Comparison of ENCODE assay signal across 8 cellular contexts in the genomic region with DNA sequence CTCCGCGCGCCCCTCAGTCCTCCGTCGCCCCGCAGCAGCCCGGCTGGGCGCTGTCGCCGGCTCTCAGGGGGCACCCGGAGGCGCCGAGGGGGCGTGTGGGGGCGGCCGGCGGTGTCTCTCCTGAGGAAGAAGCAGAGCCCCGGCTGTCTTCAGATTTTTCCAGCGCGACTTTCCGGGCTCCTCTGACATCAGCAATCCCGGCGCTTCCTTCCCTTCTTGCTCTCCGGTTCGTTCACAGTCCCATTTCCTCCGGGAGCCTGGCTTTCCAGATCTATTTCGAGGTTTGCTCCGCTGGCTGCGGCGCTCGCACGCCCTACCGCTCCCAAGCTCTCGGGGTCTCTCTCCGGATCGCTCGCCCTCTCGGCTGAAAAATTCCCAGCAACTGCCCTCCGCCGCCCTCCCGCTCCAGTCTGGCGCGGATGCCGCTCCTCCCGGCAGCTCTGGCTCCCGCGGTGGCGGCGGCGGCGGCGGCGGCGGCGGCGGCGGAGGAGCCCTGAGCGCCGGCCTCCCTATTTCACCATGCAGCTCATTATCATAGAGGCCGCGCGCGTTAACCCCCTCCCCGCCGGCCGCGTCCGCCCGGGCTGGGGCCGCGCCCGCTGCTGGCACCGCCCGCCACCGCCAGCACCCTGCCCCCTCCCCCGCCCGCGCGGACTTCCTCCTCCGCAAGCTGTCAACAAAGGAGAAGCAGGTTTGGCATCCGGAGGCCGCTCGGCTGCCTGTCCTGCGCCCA. TPM values are rescaled to one million over a fixed set of nuclear protein-coding genes. Genes with fewer than 3 reads are reported as not detected.
DNase-seq lines count a peak whose midpoint lies in the region; TF ChIP-seq lines count a peak whose summit lies in the region.

A gene with protein sequence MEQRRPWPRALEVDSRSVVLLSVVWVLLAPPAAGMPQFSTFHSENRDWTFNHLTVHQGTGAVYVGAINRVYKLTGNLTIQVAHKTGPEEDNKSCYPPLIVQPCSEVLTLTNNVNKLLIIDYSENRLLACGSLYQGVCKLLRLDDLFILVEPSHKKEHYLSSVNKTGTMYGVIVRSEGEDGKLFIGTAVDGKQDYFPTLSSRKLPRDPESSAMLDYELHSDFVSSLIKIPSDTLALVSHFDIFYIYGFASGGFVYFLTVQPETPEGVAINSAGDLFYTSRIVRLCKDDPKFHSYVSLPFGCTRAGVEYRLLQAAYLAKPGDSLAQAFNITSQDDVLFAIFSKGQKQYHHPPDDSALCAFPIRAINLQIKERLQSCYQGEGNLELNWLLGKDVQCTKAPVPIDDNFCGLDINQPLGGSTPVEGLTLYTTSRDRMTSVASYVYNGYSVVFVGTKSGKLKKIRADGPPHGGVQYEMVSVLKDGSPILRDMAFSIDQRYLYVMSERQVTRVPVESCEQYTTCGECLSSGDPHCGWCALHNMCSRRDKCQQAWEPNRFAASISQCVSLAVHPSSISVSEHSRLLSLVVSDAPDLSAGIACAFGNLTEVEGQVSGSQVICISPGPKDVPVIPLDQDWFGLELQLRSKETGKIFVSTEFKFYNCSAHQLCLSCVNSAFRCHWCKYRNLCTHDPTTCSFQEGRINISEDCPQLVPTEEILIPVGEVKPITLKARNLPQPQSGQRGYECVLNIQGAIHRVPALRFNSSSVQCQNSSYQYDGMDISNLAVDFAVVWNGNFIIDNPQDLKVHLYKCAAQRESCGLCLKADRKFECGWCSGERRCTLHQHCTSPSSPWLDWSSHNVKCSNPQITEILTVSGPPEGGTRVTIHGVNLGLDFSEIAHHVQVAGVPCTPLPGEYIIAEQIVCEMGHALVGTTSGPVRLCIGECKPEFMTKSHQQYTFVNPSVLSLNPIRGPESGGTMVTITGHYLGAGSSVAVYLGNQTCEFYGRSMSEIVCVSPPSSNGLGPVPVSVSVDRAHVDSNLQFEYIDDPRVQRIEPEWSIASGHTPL (N-terminal part only) (minus strand): TSS at position 534 of the 733 bp plus-strand sequence. CDS start 26,462 bp downstream, outside the sequence.

- peak within 1 kb of the TSS; percentile 95 for H3K4me3 Mint-ChIP-seq in HFFc6

- H3K4me3 ChIP-seq in choroid plexus epithelial cell (ENCODE audit: low read depth, low read length), result peak within 1 kb of the TSS; percentile 87
- H3K4me3 ChIP-seq in kidney epithelial cell (ENCODE audit: low read depth, low read length), result peak within 1 kb of the TSS; percentile 66

- no peaks in the 10 kb centered on the region; the same call in 1 of the 2 replicates for H3K27me3 Mint-ChIP-seq in HFFc6 (ENCODE audit: insufficient read depth)

- H3K36me3 ChIP-seq in kidney epithelial cell (ENCODE audit: control insufficient read depth, insufficient read depth, low read length), result no peaks in the 10 kb centered on the region

- no peak for TF ChIP-seq CTCF in HFFc6 (IDR thresholded peaks at IDR 0.05)
- TF ChIP-seq CTCF in choroid plexus epithelial cell (conservative IDR thresholded peaks at IDR 0.05; ENCODE audit: low read depth, low read length), result no peak
- TF ChIP-seq CTCF in kidney epithelial cell (IDR thresholded peaks at IDR 0.05; ENCODE audit: insufficient read depth, low read length, poor library complexity, severe bottlenecking), result no peak

- H3K36me3 Mint-ChIP-seq in HFFc6 (ENCODE audit: low read depth), result peaks cover 4% of the 10 kb centered on the region; the same call in 1 of the 2 replicates

- H3K4me1 Mint-ChIP-seq in HFFc6 (ENCODE audit: low read depth), result peaks cover 50% of the 10 kb centered on the region

- peaks cover 3% of the 10 kb centered on the region for H3K27me3 ChIP-seq in kidney epithelial cell (ENCODE audit: control insufficient read depth, insufficient read depth, low read length)

- no peaks in the 10 kb centered on the region for H3K9me3 Mint-ChIP-seq in HFFc6

- peak within 1 kb of the TSS; percentile 84 for H3K27ac Mint-ChIP-seq in HFFc6

- DNase-seq in COLO668 (lab: John Stamatoyannopoulos, UW; ENCODE audit: unreplicated experiment) (peak; percentile 96), HFFc6 (peak; percentile 49), NCI-H226 (peak; percentile 74), choroid plexus epithelial cell (ENCODE audit: low read depth) (peak; percentile 56), kidney epithelial cell (ENCODE audit: low read depth) (no peak)
- DNase-seq in activated CD4-positive, alpha-beta T cell treated with anti-CD3 and anti-CD28 coated beads for 1 hour, result peak; percentile 39
- peak; percentile 72 for DNase-seq in stimulated activated CD4-positive, alpha-beta T cell treated with anti-CD3 and anti-CD28 coated beads, Interleukin-15, amount 100 ng/mL, for 24 hours
- DNase-seq in effector CD8-positive, alpha-beta T cell (lab: John Stamatoyannopoulos, UW), result no peak

RNA-seq across cellular contexts. Expression of the gene that starts here (rescaled TPM):
- 10 to 100 TPM; 20.9 to 29.9 (median 28.1) TPM for total RNA-seq in HFFc6 (2021; fragmentation: NEBNext Ultra II Directional; extraction: Animal tissue kit (Norgen Biotek cat#: 25700))
- total RNA-seq in kidney epithelial cell, result 6.9 and 9.2 TPM in 2 replicates

Comparison
In these comparisons a context has a peak if more than half of its experiments do, and no peak if none do; other contexts are left out.
1. DNase-seq: peak in COLO668 (single experiment), HFFc6 (single experiment), NCI-H226 (single experiment), activated CD4-positive, alpha-beta T cell treated with anti-CD3 and anti-CD28 coated beads for 1 hour (single experiment), choroid plexus epithelial cell (single experiment) and stimulated activated CD4-positive, alpha-beta T cell treated with anti-CD3 and anti-CD28 coated beads, Interleukin-15, amount 100 ng/mL, for 24 hours (single experiment); none in kidney epithelial cell (single experiment) and effector CD8-positive, alpha-beta T cell (single experiment).